Comparison of ENCODE assay signal across 8 cellular contexts in genomic region chr6:118509009-118509617, GRCh38. TPM values are rescaled to one million over a fixed set of nuclear protein-coding genes. Genes with fewer than 3 reads are reported as not detected.
DNase-seq lines count a peak whose midpoint lies in the region; ATAC-seq, FAIRE-seq and TF ChIP-seq lines count a peak whose summit lies in the region.

No MANE protein-coding gene starts in this region.

- no peak overlapping the region for H3K56ac ChIP-seq in H1 (replicated peaks; ENCODE audit: insufficient read length, low read depth, low read length)

- no peaks in the 10 kb centered on the region for H4K20me1 ChIP-seq in H1 (replicated peaks in 1 of 2; ENCODE audit: control insufficient read depth in 1 of 2, insufficient read depth in 2 of 2, low read length in 2 of 2)

- no peak for DNase-seq in GM06990 (ENCODE audit: extremely low read depth, insufficient read length)
- DNase-seq in NCI-H460 (ENCODE audit: extremely low read depth, low read depth), result peak; percentile 5
- DNase-seq in H1 (ENCODE audit: low read depth in 1 of 2, low spot score in 2 of 2), result no peak
- DNase-seq in pons (ENCODE audit: low spot score), result peak; percentile 65
- DNase-seq in activated T-cell treated with anti-CD3 and anti-CD28 coated beads, Interleukin-2, amount 50 U/mL, for 1 hour, result no peak

- H3K27ac ChIP-seq in 22Rv1, result no peak overlapping the region
- no peak overlapping the region for H3K27ac ChIP-seq in H1 (ENCODE audit: low read depth, low read length)

- no peak overlapping the region for H3K4ac ChIP-seq in H1 (replicated peaks; ENCODE audit: insufficient read length, low read depth, low read length)

- H2AK5ac ChIP-seq in H1 (ENCODE audit: low read depth, low read length), result no peak overlapping the region

- no peak for ATAC-seq in HG02588 (IDR thresholded peaks at IDR 0.05; ENCODE audit: unreplicated experiment)
- no peak for ATAC-seq in GM19463 (IDR thresholded peaks at IDR 0.05; ENCODE audit: unreplicated experiment)

- H4K5ac ChIP-seq in H1 (ENCODE audit: insufficient read length, low read depth, low read length), result no peak overlapping the region

- H3K4me3 ChIP-seq in GM06990 (replicated peaks; ENCODE audit: low read depth, low read length) (no peak overlapping the region), H1 (ENCODE audit: extremely low read depth in 1 of 4, insufficient read depth in 2 of 4, low read depth in 3 of 4, low read length in 4 of 4) (no peak overlapping the region)

- H3K14ac ChIP-seq in H1 (ENCODE audit: insufficient read length), result no peak overlapping the region

- H3K36me3 ChIP-seq in GM06990 (ENCODE audit: control insufficient read depth, insufficient read depth, low read length), result no peaks in the 10 kb centered on the region
- H3K36me3 ChIP-seq in H1 (ENCODE audit: control insufficient read depth in 2 of 4, insufficient read depth in 4 of 4, low read length in 3 of 4), result no peaks in the 10 kb centered on the region

- TF ChIP-seq EP300 in H1 (IDR thresholded peaks at IDR 0.05; ENCODE audit: borderline replicate concordance in 1 of 2, low read depth in 2 of 2, low read length in 2 of 2), result no peak

- H3K9ac ChIP-seq in H1 (replicated peaks in 1 of 4; ENCODE audit: extremely low read depth in 1 of 4, low read depth in 3 of 4, low read length in 3 of 4), result no peak overlapping the region

- TF ChIP-seq POLR2A in H1 (IDR thresholded peaks at IDR 0.05; ENCODE audit: control extremely low read depth in 1 of 2, low read depth in 2 of 2, low read length in 2 of 2), result no peak

- H4K91ac ChIP-seq in H1 (replicated peaks; ENCODE audit: insufficient read length, low read length), result no peak overlapping the region

- no peak overlapping the region for H2BK15ac ChIP-seq in H1 (ENCODE audit: low read length)

- H4K8ac ChIP-seq in H1 (ENCODE audit: extremely low read depth, insufficient read depth, low read length), result no peak overlapping the region

- FAIRE-seq in H1 (lab: Jason Lieb, UNC), result no peak

- no peak overlapping the region for H3K23ac ChIP-seq in H1 (ENCODE audit: insufficient read length)

- H3K4me2 ChIP-seq in H1 (ENCODE audit: insufficient read depth in 1 of 2, low read depth in 2 of 2, low read length in 2 of 2), result no peak overlapping the region

- CTCF ChIA-PET in H1 (lab: Charles Lee; ENCODE audit: partially characterized antibody), result interaction anchor here (5.2 kb wide), 1 partner anchor 225 kb away, joined by 52 read pairs; no protein-coding TSS in a partner anchor

- H2BK120ac ChIP-seq in H1 (replicated peaks; ENCODE audit: low read depth, low read length), result no peak overlapping the region

- peaks cover 0 to 4% (median 0%) of the 10 kb centered on the region in 4 experiments; a peak in 1 of 7 replicates for H3K4me1 ChIP-seq in H1 (replicated peaks in 1 of 4; ENCODE audit: control insufficient read depth in 3 of 4, insufficient read depth in 4 of 4, low read length in 3 of 4)

- H3K9me3 ChIP-seq in H1 (ENCODE audit: insufficient read depth in 2 of 2, low read depth in 1 of 2, low read length in 1 of 2), result no peaks in the 10 kb centered on the region

- no peak overlapping the region for H2BK5ac ChIP-seq in H1 (ENCODE audit: low read depth, low read length)

- H3K23me2 ChIP-seq in H1 (ENCODE audit: low read depth, low read length), result no peaks in the 10 kb centered on the region

- H3K79me2 ChIP-seq in H1 (ENCODE audit: control insufficient read depth in 1 of 2, insufficient read depth in 2 of 2, low read length in 2 of 2), result no peaks in the 10 kb centered on the region; a peak in 1 of 4 replicates

- TF ChIP-seq RAD21 in H1 (IDR thresholded peaks at IDR 0.05 in 1 of 2, conservative IDR thresholded peaks at IDR 0.05 in 1 of 2; ENCODE audit: low read depth in 2 of 2, low read length in 2 of 2), result peak; percentile 71 to 72

- no peak overlapping the region for H2BK12ac ChIP-seq in H1 (ENCODE audit: low read depth, low read length)

- POLR2A ChIA-PET in H1 (lab: Charles Lee; ENCODE audit: partially characterized antibody), result no interaction called here

- no peak overlapping the region for H2BK20ac ChIP-seq in H1 (ENCODE audit: low read length)

- H3K18ac ChIP-seq in H1 (ENCODE audit: extremely low read depth, low read length), result no peak overlapping the region

- WGBS in H1 (ENCODE audit: extremely low coverage in 1 of 2, insufficient coverage in 1 of 2, insufficient read length in 1 of 2, insufficient replicate concordance in 2 of 2, low coverage in 1 of 2, low lambda C conversion rate in 2 of 2, missing lambda C conversion rate in 1 of 2), 2 experiments, result 53% methylated on average over 3 of the region's 3 CpGs; no CpG with 5 or more reads in 1 of the 2 experiments

- H3K27me3 ChIP-seq in GM06990 (replicated peaks; ENCODE audit: control insufficient read depth, insufficient read depth, low read length) (no peaks in the 10 kb centered on the region), H1 (replicated peaks in 1 of 4; ENCODE audit: control insufficient read depth in 3 of 4, extremely low read depth in 1 of 4, insufficient read depth in 3 of 4, low read length in 3 of 4) (no peaks in the 10 kb centered on the region)

- H3K79me1 ChIP-seq in H1 (ENCODE audit: low read depth, low read length), result peaks cover 2% of the 10 kb centered on the region

- no peak overlapping the region for H2AFZ ChIP-seq in H1 (ENCODE audit: low read length)

- TF ChIP-seq CTCF in 22Rv1 (IDR thresholded peaks at IDR 0.05) (peak; percentile 92), GM06990 (IDR thresholded peaks at IDR 0.05; ENCODE audit: insufficient read depth, low read length, poor library complexity, severe bottlenecking) (peak; percentile 66), H1 (IDR thresholded peaks at IDR 0.05; ENCODE audit: control extremely low read depth in 1 of 3, insufficient read depth in 1 of 3, low read depth in 1 of 3, low read length in 3 of 3) (peak in 2 of 3 experiments; percentile 45 to 48; a peak in 3 of 4 replicates)

TF ChIP-seq in H1, 55 proteins besides CTCF, POLR2A, EP300 and RAD21:
- no peak for TF ChIP-seq RXRA (IDR thresholded peaks at IDR 0.05; ENCODE audit: insufficient read depth, low read depth, low read length)
- TF ChIP-seq GABPA (IDR thresholded peaks at IDR 0.05; ENCODE audit: borderline replicate concordance, insufficient read depth, low read length), result no peak
- TF ChIP-seq, protein P1, sequence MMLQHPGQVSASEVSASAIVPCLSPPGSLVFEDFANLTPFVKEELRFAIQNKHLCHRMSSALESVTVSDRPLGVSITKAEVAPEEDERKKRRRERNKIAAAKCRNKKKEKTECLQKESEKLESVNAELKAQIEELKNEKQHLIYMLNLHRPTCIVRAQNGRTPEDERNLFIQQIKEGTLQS (IDR thresholded peaks at IDR 0.05; ENCODE audit: insufficient read depth, low read depth, low read length), result no peak
- TF ChIP-seq RNF2 (IDR thresholded peaks at IDR 0.05; ENCODE audit: borderline replicate concordance, low read depth, low read length, missing control alignments, poor library complexity, severe bottlenecking), result no peak

RNA-seq across cellular contexts. Expression of gene PLN, which starts 39.0 kb away (rescaled TPM):
- not detected in 2 replicates for total RNA-seq in NCI-H460 (2014; rRNA removed; shearing (Covaris generic))
- polyA plus RNA-seq in NCI-H460 (2014; cell fraction: nucleus; rRNA removed), result not detected in 2 replicates
- total RNA-seq in H1 (2021; fragmentation: NEBNext Ultra II Directional; extraction: Animal tissue kit (Norgen Biotek cat#: 25700)), result not detected in 2 replicates
- polyA plus RNA-seq in H1 (2011; rRNA removed), result 0.03 TPM in 1 of 2 replicates, not detected in the other
- polyA plus RNA-seq in H1 (2011; cell fraction: cytosol; rRNA removed), result not detected
- not detected for polyA plus RNA-seq in H1 (2011; cell fraction: nucleus; rRNA removed)
- polyA plus RNA-seq in H1 (2012, experiment 1 of 2), result not detected in 4 replicates
- not detected for polyA plus RNA-seq in H1 (2012, experiment 2 of 2)
- not detected for polyA plus RNA-seq in H1 (2013, experiment 1 of 2)
- polyA plus RNA-seq in H1 (2013, experiment 2 of 2), result not detected
- polyA minus RNA-seq in H1 (2011; rRNA and poly(A)+ RNA removed), result not detected in 2 replicates
- not detected for polyA minus RNA-seq in H1 (2011; cell fraction: cytosol; rRNA and poly(A)+ RNA removed)
- 0.40 TPM for polyA minus RNA-seq in H1 (2011; cell fraction: nucleus; rRNA and poly(A)+ RNA removed)

Comparison
In these comparisons a context has a peak if more than half of its experiments do, and no peak if none do; other contexts are left out.
1. DNase-seq: peak in NCI-H460 (single experiment) and pons (single experiment); none in GM06990 (single experiment), H1 (0 of 2) and activated T-cell treated with anti-CD3 and anti-CD28 coated beads, Interleukin-2, amount 50 U/mL, for 1 hour (single experiment).
2. Peak in every context shown above with its lines, with median percentiles within 50 percentile points of each other: CTCF ChIP-seq.